In genomic region chr6:3592371-3592941, GRCh38 we compare ENCODE assay signal across 9 cellular contexts.
A peak's percentile ranks its signal among the peaks of the same experiment; 100 is the strongest.
DNase-seq lines count a peak whose midpoint lies in the region; ATAC-seq and TF ChIP-seq lines count a peak whose summit lies in the region.
"Had no signal": no experiment of that assay in that cellular context is flagged by ENCODE, and none has a peak within 500 bp of the region (broad histone marks: within the 10 kb centered on the region; RNA-seq: fewer than 3 reads in every experiment).

No MANE protein-coding gene starts in this region.

- H3K9me3 ChIP-seq in suprapubic skin = no peaks in the 10 kb centered on the region

- ATAC-seq in GM21360 (IDR thresholded peaks at IDR 0.05; ENCODE audit: unreplicated experiment) = no peak

- peaks cover 11% of the 10 kb centered on the region for H3K4me1 ChIP-seq in suprapubic skin

- H3K36me3 ChIP-seq in suprapubic skin = no peaks in the 10 kb centered on the region

- H3K27me3 ChIP-seq in suprapubic skin = no peaks in the 10 kb centered on the region

- no peak for TF ChIP-seq POLR2A in suprapubic skin (IDR thresholded peaks at IDR 0.05)

- no peak overlapping the region for H3K4me3 ChIP-seq in HFF-Myc (replicated peaks; ENCODE audit: low read depth, low read length)
- H3K4me3 ChIP-seq in suprapubic skin = no peak overlapping the region

- peak overlapping the region; percentile 54 for H3K27ac ChIP-seq in suprapubic skin

- WGBS in suprapubic skin = 49% methylated on average over 7 of the region's 7 CpGs

- no peak for TF ChIP-seq EP300 in suprapubic skin (IDR thresholded peaks at IDR 0.05)

- TF ChIP-seq CTCF in HFF-Myc (IDR thresholded peaks at IDR 0.05; ENCODE audit: low read depth, low read length, missing control alignments) (no peak), suprapubic skin (IDR thresholded peaks at IDR 0.05) (no peak)

- peak; percentile 44 for DNase-seq in HFF-Myc (ENCODE audit: extremely low read depth, low read depth)
- DNase-seq in SIG-M5 treated with dmso at 0.1 percent for 504 hours (lab: John Stamatoyannopoulos, UW; ENCODE audit: unreplicated experiment) = peak; percentile 87
- peak; percentile 97 for DNase-seq in fibroblast of peridontal ligament (ENCODE audit: extremely low read depth)
- DNase-seq in suprapubic skin (ENCODE audit: low spot score in 2 of 2) = no peak
- no peak for DNase-seq in RPMI8226
- no peak for DNase-seq in stimulated activated CD4-positive, alpha-beta T cell treated with anti-CD3 and anti-CD28 coated beads, Interleukin-4, amount 100 ng/mL, for 4 hours
- DNase-seq in NCI-H345 treated with DMSO at 0.1 percent for 48 hours (lab: John Stamatoyannopoulos, UW; ENCODE audit: unreplicated experiment) = no peak
- DNase-seq: NCI-H345 had no signal

Comparison
In these comparisons a context has a peak if more than half of its experiments do, and no peak if none do; other contexts are left out.
1. DNase-seq: peak in HFF-Myc (single experiment), SIG-M5 treated with dmso at 0.1 percent for 504 hours (single experiment) and fibroblast of peridontal ligament (single experiment); none in suprapubic skin (0 of 2), RPMI8226 (single experiment), stimulated activated CD4-positive, alpha-beta T cell treated with anti-CD3 and anti-CD28 coated beads, Interleukin-4, amount 100 ng/mL, for 4 hours (0 of 2) and NCI-H345 treated with DMSO at 0.1 percent for 48 hours (single experiment).